Comparison of ENCODE assay signal across 27 cellular contexts in the genomic region with DNA sequence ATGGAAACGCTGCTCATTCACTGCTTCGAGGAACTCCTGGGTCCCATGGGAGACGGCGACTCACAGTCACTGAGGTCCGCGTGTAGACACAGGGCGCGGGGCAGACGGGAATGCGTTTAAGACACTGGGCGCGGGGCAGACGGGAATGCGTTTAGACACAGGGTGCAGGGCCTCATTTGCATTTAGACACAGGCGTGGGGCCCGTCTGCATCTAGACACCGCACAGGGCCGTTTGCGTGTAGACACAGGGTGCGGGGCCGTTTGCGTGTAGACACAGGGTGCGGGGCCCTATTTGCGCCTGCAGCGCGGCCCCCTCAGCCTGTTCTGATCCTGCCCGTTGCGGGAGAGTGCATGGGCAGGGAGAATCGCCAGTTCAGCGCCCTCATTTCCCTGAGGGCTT. TPM values are rescaled to one million over a fixed set of nuclear protein-coding genes. Genes with fewer than 3 reads are reported as not detected.
"Had no signal": no experiment of that assay in that cellular context is flagged by ENCODE, and none has a peak within 500 bp of the region (broad histone marks: within the 10 kb centered on the region; RNA-seq: fewer than 3 reads in every experiment).

No MANE protein-coding gene starts in this region.

- H3K79me2 ChIP-seq: parathyroid adenoma had no signal

- H3K4me3 Mint-ChIP-seq: mesothelial cell of epicardium; naive B cell; natural killer cell treated with Interleukin-12 subunit alpha and Interleukin-12 subunit beta and Interleukin-15 and Interleukin-18, amount 100 ng/mL, for 72 hours; stimulated activated memory B cell treated with anti-CD40 and anti-IgM and Interleukin-4, amounts not matched to agents 10 μg/mL and 1 μg/mL and 100 μg/mL, for 72 hours had no signal

- DNase-seq: dorsolateral prefrontal cortex; effector CD4-positive, alpha-beta T cell; foreskin fibroblast; gastrocnemius medialis; mesenchymal stem cell; mucosa of descending colon; naive B cell; spleen; stimulated activated CD4-positive, alpha-beta T cell treated with anti-CD3 and anti-CD28 coated beads, Interleukin-4, amount 100 ng/mL, for 4 hours; stimulated activated naive CD8-positive, alpha-beta T cell treated with anti-CD3 and anti-CD28 coated beads, Interleukin-15, Interleukin-2, amounts not matched to agents 100 U/mL and 50 U/mL, for 24 hours; substantia nigra; testis had no signal

- H3K27ac Mint-ChIP-seq: mesothelial cell of epicardium; naive B cell; natural killer cell treated with Interleukin-12 subunit alpha and Interleukin-12 subunit beta and Interleukin-15 and Interleukin-18, amount 100 ng/mL, for 72 hours; stimulated activated memory B cell treated with anti-CD40 and anti-IgM and Interleukin-4, amounts not matched to agents 10 μg/mL and 1 μg/mL and 100 μg/mL, for 72 hours had no signal

- H3K27me3 ChIP-seq: right atrium auricular region, testis, upper lobe of left lung had no signal

- H3K9ac ChIP-seq: parathyroid adenoma had no signal

- H3K9me3 Mint-ChIP-seq: mesothelial cell of epicardium; natural killer cell treated with Interleukin-12 subunit alpha and Interleukin-12 subunit beta and Interleukin-15 and Interleukin-18, amount 100 ng/mL, for 72 hours had no signal

- H3K4me1 ChIP-seq: gastrocnemius medialis, parathyroid adenoma, right atrium auricular region, spleen, testis, tibial nerve had no signal

- H3K9me3 ChIP-seq: gastrocnemius medialis, mucosa of descending colon, neutrophil, prostate gland, right atrium auricular region, spleen, testis, tibial nerve, upper lobe of left lung had no signal

- H3K4me3 ChIP-seq: dorsolateral prefrontal cortex, gastrocnemius medialis, mucosa of descending colon, prostate gland, right atrium auricular region, skin epidermis, spleen, testis, tibial nerve, upper lobe of left lung had no signal

- H3K36me3 ChIP-seq: gastrocnemius medialis, neutrophil, prostate gland, right atrium auricular region, spleen, tibial nerve, upper lobe of left lung had no signal

- H3K36me3 Mint-ChIP-seq: naive B cell; natural killer cell treated with Interleukin-12 subunit alpha and Interleukin-12 subunit beta and Interleukin-15 and Interleukin-18, amount 100 ng/mL, for 72 hours; stimulated activated memory B cell treated with anti-CD40 and anti-IgM and Interleukin-4, amounts not matched to agents 10 μg/mL and 1 μg/mL and 100 μg/mL, for 72 hours had no signal

- H2AFZ ChIP-seq: parathyroid adenoma had no signal

- ATAC-seq: esophagus mucosa; gastrocnemius medialis; left lobe of liver; mucosa of descending colon; natural killer cell treated with Interleukin-12 subunit alpha and Interleukin-12 subunit beta and Interleukin-15 and Interleukin-18, amount 100 ng/mL, for 72 hours; stimulated activated memory B cell treated with anti-CD40 and anti-IgM and Interleukin-4, amounts not matched to agents 10 μg/mL and 1 μg/mL and 100 μg/mL, for 72 hours; stimulated activated naive CD8-positive, alpha-beta T cell treated with anti-CD3 and anti-CD28 coated beads, Interleukin-15, Interleukin-2, amounts not matched to agents 100 U/mL and 50 U/mL, for 24 hours had no signal

- H3K4me1 Mint-ChIP-seq: naive B cell; stimulated activated memory B cell treated with anti-CD40 and anti-IgM and Interleukin-4, amounts not matched to agents 10 μg/mL and 1 μg/mL and 100 μg/mL, for 72 hours had no signal

- H3K27ac ChIP-seq: dorsolateral prefrontal cortex, epithelial cell of prostate, gastrocnemius medialis, neutrophil, parathyroid adenoma, prostate gland, right atrium auricular region, skin epidermis, spleen, testis, tibial nerve, upper lobe of left lung had no signal

RNA-seq across cellular contexts. Expression of a gene that starts 10.4 kb away (rescaled TPM):
- total RNA-seq: glomerular endothelial cell; lung microvascular endothelial cell; natural killer cell treated with Interleukin-12 subunit alpha and Interleukin-12 subunit beta and Interleukin-15 and Interleukin-18, amount 100 ng/mL, for 72 hours; spleen had no signal
